Comparison of ENCODE assay signal across 26 cellular contexts in the genomic region with DNA sequence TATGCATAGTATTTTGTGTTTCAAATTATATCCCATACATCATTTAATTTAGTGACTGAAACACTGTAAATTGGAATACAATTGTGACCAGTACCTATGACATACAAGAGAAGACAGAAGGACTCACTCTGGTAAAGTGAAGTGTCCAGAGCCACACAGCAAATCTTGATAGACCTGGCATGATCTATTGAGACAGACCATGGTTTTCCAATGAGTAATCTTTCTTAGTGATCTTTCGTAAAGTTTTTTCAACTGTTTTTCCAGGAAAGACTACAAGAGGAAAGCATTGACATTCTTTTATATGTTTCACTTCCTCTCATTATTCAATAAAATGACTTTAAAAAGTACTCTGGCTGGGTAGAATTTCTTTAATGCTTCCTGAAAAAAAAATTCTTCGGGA. TPM values are rescaled to one million over a fixed set of nuclear protein-coding genes. Genes with fewer than 3 reads are reported as not detected.
A peak's percentile ranks its signal among the peaks of the same experiment; 100 is the strongest.
DNase-seq lines count a peak whose midpoint lies in the region; ATAC-seq and TF ChIP-seq lines count a peak whose summit lies in the region.
"Had no signal": no experiment of that assay in that cellular context is flagged by ENCODE, and none has a peak within 500 bp of the region (broad histone marks: within the 10 kb centered on the region; RNA-seq: fewer than 3 reads in every experiment).

No MANE protein-coding gene starts in this region.

- TF ChIP-seq CTCF in AG10803 (conservative IDR thresholded peaks at IDR 0.05; ENCODE audit: low read length), result no peak

- ATAC-seq in HG03354 (IDR thresholded peaks at IDR 0.05; ENCODE audit: poor library complexity, severe bottlenecking, unreplicated experiment), result no peak
- no peak for ATAC-seq in HG03342 (IDR thresholded peaks at IDR 0.05; ENCODE audit: unreplicated experiment)
- ATAC-seq: left ventricle myocardium superior, right cardiac atrium, T-cell had no signal

- DNase-seq in AG10803 (ENCODE audit: low read depth) (peak; percentile 33), LHCN-M2 (ENCODE audit: low read depth) (peak; percentile 50), dermis blood vessel endothelial cell (peak; percentile 81), pulmonary artery endothelial cell (ENCODE audit: low read depth, low spot score) (peak; percentile 67), RKO (ENCODE audit: low spot score) (no peak)
- no peak for DNase-seq in activated effector memory CD4-positive, alpha-beta T cell treated with anti-CD3 and anti-CD28 coated beads, Interleukin-2, amount 50 U/mL, for 16 hours
- DNase-seq: activated CD4-positive, alpha-beta T cell treated with anti-CD3 and anti-CD28 coated beads, Interleukin-2, amount 10 ng/mL, durations not matched to agents 24 days and 14 days; activated gamma-delta T cell; activated naive CD8-positive, alpha-beta T cell treated with anti-CD3 and anti-CD28 coated beads for 36 hours; aorta; DMS79; GOT3; head of caudate nucleus; kidney; left ventricle myocardium superior; NCI-H1436 treated with DMSO at 0.1 percent for 48 hours; NCI-H2081 treated with DMSO at 0.1 percent for 48 hours; NCI-H226; NCI-H748 treated with DMSO at 0.1 percent for 48 hours; right cardiac atrium; T-cell; tibial artery had no signal

- H3K4me3 ChIP-seq in AG10803 (ENCODE audit: low read length), result no peak overlapping the region
- H3K4me3 ChIP-seq: tibial artery had no signal

RNA-seq across cellular contexts. Expression of a gene that starts 43.3 kb away (rescaled TPM):
- total RNA-seq in LHCN-M2 (2014; rRNA removed) (155 and 163 TPM in 2 replicates), dermis blood vessel endothelial cell (1,650 and 2,914 TPM in 2 replicates), pulmonary artery endothelial cell (130 and 699 TPM in 2 replicates)
- 28.8 TPM for polyA plus RNA-seq in LHCN-M2 (2012)
- total RNA-seq: activated CD4-positive, alpha-beta T cell treated with anti-CD3 and anti-CD28 coated beads, Interleukin-2, amount 10 ng/mL, durations not matched to agents 24 days and 14 days; activated CD8-positive, alpha-beta memory T cell treated with anti-CD3 and anti-CD28 coated beads for 36 hours; activated naive CD8-positive, alpha-beta T cell treated with anti-CD3 and anti-CD28 coated beads for 36 hours; RPMI7951 had no signal

Comparison
In these comparisons a context has a peak if more than half of its experiments do, and no peak if none do; other contexts are left out.
1. DNase-seq: peak in AG10803 (single experiment), LHCN-M2 (single experiment), dermis blood vessel endothelial cell (single experiment) and pulmonary artery endothelial cell (single experiment); none in RKO (single experiment) and activated effector memory CD4-positive, alpha-beta T cell treated with anti-CD3 and anti-CD28 coated beads, Interleukin-2, amount 50 U/mL, for 16 hours (single experiment).